ENCODE assay signal across 8 cellular contexts in genomic region chr5:149357370-149358293, GRCh38. TPM values are rescaled to one million over a fixed set of nuclear protein-coding genes. Genes with fewer than 3 reads are reported as not detected.
DNase-seq lines count a peak whose midpoint lies in the region; ATAC-seq, FAIRE-seq and TF ChIP-seq lines count a peak whose summit lies in the region.

PCYOX1L (plus strand) TSS chr5:149358046; CDS start chr5:149358069, 23 bp downstream.

- H3K4me1 ChIP-seq in BE2C = no peaks in the 10 kb centered on the region

- H3K9me3 Mint-ChIP-seq in chondrocyte (ENCODE audit: low read depth) = no peaks in the 10 kb centered on the region

- peak within 1 kb of the TSS; percentile 74 for H3K27ac Mint-ChIP-seq in chondrocyte (ENCODE audit: unreplicated experiment)

- no peaks in the 10 kb centered on the region for H3K27me3 ChIP-seq in BE2C

- peak; percentile 97 for DNase-seq in BE2C
- peak; percentile 91 for DNase-seq in GM19239 (ENCODE audit: insufficient read length, low spot score)
- peak; percentile 99 for DNase-seq in NCI-H510A treated with DMSO at 0.1 percent for 48 hours (lab: John Stamatoyannopoulos, UW)
- peak; percentile 80 to 97 for DNase-seq in activated CD4-positive, alpha-beta T cell treated with anti-CD3 and anti-CD28 coated beads for 24 hours (ENCODE audit: low read depth in 2 of 2)
- peak; percentile 97 for DNase-seq in chondrocyte (ENCODE audit: low spot score)
- peak; percentile 94 for DNase-seq in kidney glomerular epithelial cell (lab: John Stamatoyannopoulos, UW)
- DNase-seq in stimulated activated CD4-positive, alpha-beta T cell treated with anti-CD3 and anti-CD28 coated beads, Interleukin-15, amount 100 ng/mL, for 48 hours (ENCODE audit: low read depth in 2 of 2) = peak; percentile 89 to 94

- H3K36me3 Mint-ChIP-seq in chondrocyte (ENCODE audit: low read depth) = peaks cover 11% of the 10 kb centered on the region

- peak; percentile 87 for FAIRE-seq in GM19239 (lab: Jason Lieb, UNC)

- peaks cover 21% of the 10 kb centered on the region for H3K36me3 ChIP-seq in BE2C

- H3K9me3 ChIP-seq in BE2C = no peaks in the 10 kb centered on the region

- TF ChIP-seq CTCF in BE2C (IDR thresholded peaks at IDR 0.05; ENCODE audit: low read depth, low read length) = no peak
- TF ChIP-seq CTCF in chondrocyte (IDR thresholded peaks at IDR 0.05) = no peak

- no peaks in the 10 kb centered on the region for H3K27me3 Mint-ChIP-seq in chondrocyte (ENCODE audit: low read depth)

- peak; percentile 99 for ATAC-seq in HG03442 (IDR thresholded peaks at IDR 0.05; ENCODE audit: unreplicated experiment)

- H3K4me3 Mint-ChIP-seq in chondrocyte (ENCODE audit: unreplicated experiment) = peak within 1 kb of the TSS; percentile 86

- peak within 1 kb of the TSS; percentile 91 for H3K4me3 ChIP-seq in BE2C (ENCODE audit: low read depth, low read length)

- peaks cover 12% of the 10 kb centered on the region for H3K4me1 Mint-ChIP-seq in chondrocyte (ENCODE audit: low read depth)

RNA-seq across cellular contexts. Expression of gene PCYOX1L, which starts in this region (rescaled TPM):
- 65.1 TPM for polyA plus RNA-seq in BE2C (2012; ENCODE audit: insufficient read depth, insufficient read length, low read depth)
- 7.1 to 11.1 TPM (median 7.3 TPM) in 3 replicates for total RNA-seq in chondrocyte

Comparison
In these comparisons a context has a peak if more than half of its experiments do, and no peak if none do; other contexts are left out.
1. Peak in every context shown above with its lines: DNase-seq, ATAC-seq and H3K4me3 ChIP-seq.